Comparison of ENCODE assay signal across 12 cellular contexts in the genomic region with DNA sequence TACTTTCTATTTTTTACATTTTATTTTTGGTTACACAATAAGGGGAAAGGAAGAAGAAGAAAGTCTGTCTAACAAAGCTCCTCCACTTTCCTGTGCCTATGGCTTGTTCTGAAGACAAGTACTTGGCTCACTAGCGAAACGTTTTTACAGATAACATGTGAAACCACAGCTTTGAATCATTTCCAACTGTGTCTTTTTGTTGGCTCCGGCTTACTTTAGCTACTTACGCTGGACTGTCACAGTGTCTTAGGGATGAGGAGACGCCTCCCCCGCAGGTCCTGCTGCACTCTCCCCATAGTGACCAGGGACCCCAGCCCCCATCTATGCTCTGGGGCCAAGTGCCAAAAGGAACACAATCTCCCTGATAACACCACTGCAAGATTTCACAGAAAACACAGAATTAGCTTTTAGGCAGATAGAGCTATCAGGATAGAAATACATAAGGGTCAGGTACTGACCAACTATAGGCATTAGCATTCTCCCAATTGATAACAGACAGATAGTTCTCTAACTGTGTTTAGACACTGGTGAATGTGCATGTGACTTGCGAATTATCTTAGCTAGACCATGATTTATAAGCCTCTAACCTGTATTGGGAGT.
DNase-seq lines count a peak whose midpoint lies in the region; FAIRE-seq and TF ChIP-seq lines count a peak whose summit lies in the region.
"Had no signal": no experiment of that assay in that cellular context is flagged by ENCODE, and none has a peak within 500 bp of the region (broad histone marks: within the 10 kb centered on the region; RNA-seq: fewer than 3 reads in every experiment).

No MANE protein-coding gene starts in this region.

- no peak overlapping the region for H3K4me3 ChIP-seq in AG09309 (ENCODE audit: control insufficient read depth, low read depth, low read length)
- no peak overlapping the region for H3K4me3 ChIP-seq in cardiac fibroblast (replicated peaks in 1 of 2; ENCODE audit: low read depth in 2 of 2, low read length in 2 of 2)
- no peak overlapping the region for H3K4me3 ChIP-seq in small intestine (ENCODE audit: low read depth in 1 of 2, low read length in 2 of 2)
- H3K4me3 ChIP-seq: skin epidermis had no signal

- 34 to 40% (median 38%) methylated on average over 7 of the region's 7 CpGs for WGBS in small intestine, 3 donors

- no peak overlapping the region for H3K27ac ChIP-seq in small intestine (ENCODE audit: low read depth in 1 of 2, low read length in 1 of 2)
- H3K27ac ChIP-seq: skin epidermis had no signal

- DNase-seq in AG09309 (ENCODE audit: low read depth), result peak; percentile 86
- DNase-seq in KBM-7, result peak; percentile 38
- peak; percentile 93 to 94 for DNase-seq in cardiac fibroblast (ENCODE audit: low read depth in 2 of 2)
- peak; percentile 35 to 76 for DNase-seq in lung microvascular endothelial cell (ENCODE audit: low read depth in 2 of 2)
- DNase-seq in small intestine, result no peak
- no peak for DNase-seq in SW480 (ENCODE audit: low spot score)
- no peak for DNase-seq in DMS 273 treated with DMSO at 0.1 percent for 48 hours (lab: John Stamatoyannopoulos, UW)
- no peak for DNase-seq in superior temporal gyrus (ENCODE audit: extremely low spot score)
- DNase-seq: activated gamma-delta T cell treated with Interleukin-2 at 50 U/mL for 16 hours, NCI-H1694 treated with DMSO at 0.1 percent for 48 hours had no signal

- FAIRE-seq in small intestine (lab: Jason Lieb, UNC), result no peak
- FAIRE-seq: GM19239 had no signal

- no peaks in the 10 kb centered on the region for H3K27me3 ChIP-seq in small intestine (ENCODE audit: control insufficient read depth in 2 of 2, insufficient read depth in 2 of 2, low read length in 2 of 2)

- no peaks in the 10 kb centered on the region for H3K36me3 ChIP-seq in small intestine (ENCODE audit: control insufficient read depth in 2 of 2, insufficient read depth in 2 of 2, low read length in 2 of 2)

- no peaks in the 10 kb centered on the region for H3K9me3 ChIP-seq in small intestine (ENCODE audit: control insufficient read depth, low read depth)

- TF ChIP-seq CTCF in AG09309 (IDR thresholded peaks at IDR 0.05; ENCODE audit: control insufficient read depth, insufficient read depth, low read depth, low read length, missing control alignments) (no peak), cardiac fibroblast (IDR thresholded peaks at IDR 0.05; ENCODE audit: low read depth, low read length) (no peak)

- in situ Hi-C loops in KBM-7 (cut with MboI; ENCODE audit: low pct_unique_long_range_greater_than_20kb, low sequenced_read_pairs), result no loop called here

- H3K4me1 ChIP-seq in small intestine (ENCODE audit: control insufficient read depth in 2 of 2, insufficient read depth in 1 of 2, low read depth in 1 of 2, low read length in 1 of 2), result no peaks in the 10 kb centered on the region

Comparison
In these comparisons a context has a peak if more than half of its experiments do, and no peak if none do; other contexts are left out.
1. DNase-seq: peak in AG09309 (single experiment), KBM-7 (single experiment), cardiac fibroblast (2 of 2) and lung microvascular endothelial cell (2 of 2); none in small intestine (single experiment), SW480 (single experiment), DMS 273 treated with DMSO at 0.1 percent for 48 hours (single experiment) and superior temporal gyrus (single experiment).